15 cellular contexts compared by ENCODE assay signal in genomic region chr1:89701746-89702241, GRCh38.
A peak's percentile ranks its signal among the peaks of the same experiment; 100 is the strongest.
DNase-seq lines count a peak whose midpoint lies in the region; ATAC-seq, FAIRE-seq and TF ChIP-seq lines count a peak whose summit lies in the region.
"Had no signal": no experiment of that assay in that cellular context is flagged by ENCODE, and none has a peak within 500 bp of the region (broad histone marks: within the 10 kb centered on the region; RNA-seq: fewer than 3 reads in every experiment).

No MANE protein-coding gene starts in this region.

- H4K20me1 ChIP-seq in keratinocyte (ENCODE audit: control insufficient read depth, extremely low read depth, insufficient read depth, low read length): no peaks in the 10 kb centered on the region

- DNase-seq in CD4-positive, CD25-positive, alpha-beta regulatory T cell: no peak
- DNase-seq in NCI-H446 (lab: John Stamatoyannopoulos, UW) (peak; percentile 35 to 78), keratinocyte (ENCODE audit: low read depth, low spot score) (no peak), type B pancreatic cell (ENCODE audit: extremely low spot score, unreplicated experiment) (no peak), EL (no peak), brain microvascular endothelial cell (no peak)
- DNase-seq in activated T-cell treated with anti-CD3 and anti-CD28 coated beads, Interleukin-2, amount 50 U/mL, for 1 hour: peak; percentile 33
- DNase-seq: Caco-2, KG1, naive B cell, thyroid gland had no signal

- peak overlapping the region in 3 of 4 donors; percentile 9 to 56 (median 26) for H3K4me3 Mint-ChIP-seq in CD4-positive, CD25-positive, alpha-beta regulatory T cell
- no peak overlapping the region for H3K4me3 Mint-ChIP-seq in type B pancreatic cell
- H3K4me3 Mint-ChIP-seq: naive B cell had no signal

- peak; percentile 13 for FAIRE-seq in keratinocyte (lab: Jason Lieb, UNC)

- no peak for TF ChIP-seq CTCF in keratinocyte (optimal IDR thresholded peaks at IDR 0.05 in 1 of 3, IDR thresholded peaks at IDR 0.05 in 1 of 3, conservative IDR thresholded peaks at IDR 0.05 in 1 of 3; ENCODE audit: extremely low read depth in 1 of 3, insufficient read depth in 2 of 3, low read length in 3 of 3)
- no peak for TF ChIP-seq CTCF in type B pancreatic cell (conservative IDR thresholded peaks at IDR 0.05)
- no peak for TF ChIP-seq CTCF in brain microvascular endothelial cell (IDR thresholded peaks at IDR 0.05; ENCODE audit: low read depth, low read length, missing control alignments)

- ATAC-seq in CD4-positive, CD25-positive, alpha-beta regulatory T cell (ENCODE audit: low read depth in 2 of 2): no peak
- no peak for ATAC-seq in GM21423 (IDR thresholded peaks at IDR 0.05; ENCODE audit: unreplicated experiment)
- ATAC-seq: HCT116 had no signal

- H3K79me2 ChIP-seq in keratinocyte (ENCODE audit: control insufficient read depth, insufficient read depth, low read length): no peaks in the 10 kb centered on the region

- no peak overlapping the region for H3K9ac ChIP-seq in keratinocyte (ENCODE audit: control insufficient read depth, extremely low read depth, insufficient read depth, low read length)

- H3K4me3 ChIP-seq in CD4-positive, CD25-positive, alpha-beta regulatory T cell (ENCODE audit: low read depth, low read length): no peak overlapping the region
- no peak overlapping the region for H3K4me3 ChIP-seq in keratinocyte (ENCODE audit: control insufficient read depth in 2 of 3, extremely low read depth in 1 of 3, insufficient read depth in 2 of 3, low read depth in 1 of 3, low read length in 3 of 3)
- H3K4me3 ChIP-seq in brain microvascular endothelial cell (ENCODE audit: low read depth, low read length): no peak overlapping the region
- H3K4me3 ChIP-seq: skin epidermis, thyroid gland had no signal

- H3K4me2 ChIP-seq in keratinocyte (ENCODE audit: control insufficient read depth, extremely low read depth, insufficient read depth, low read depth, low read length): no peak overlapping the region

- H3K9me3 ChIP-seq in CD4-positive, CD25-positive, alpha-beta regulatory T cell (ENCODE audit: control insufficient read depth in 2 of 2, low read length in 2 of 2): no peaks in the 10 kb centered on the region
- H3K9me3 ChIP-seq in keratinocyte (ENCODE audit: control insufficient read depth, low read depth, low read length): no peaks in the 10 kb centered on the region
- H3K9me3 ChIP-seq: Caco-2, thyroid gland had no signal

- no peak overlapping the region for H2AFZ ChIP-seq in keratinocyte (ENCODE audit: control insufficient read depth, low read length)

- no peaks in the 10 kb centered on the region for H3K27me3 ChIP-seq in CD4-positive, CD25-positive, alpha-beta regulatory T cell (ENCODE audit: control insufficient read depth, insufficient read depth, low read length)
- no peaks in the 10 kb centered on the region for H3K27me3 ChIP-seq in keratinocyte (ENCODE audit: control insufficient read depth, extremely low read depth, insufficient read depth, low read length)
- H3K27me3 ChIP-seq in brain microvascular endothelial cell (replicated peaks): no peaks in the 10 kb centered on the region
- H3K27me3 ChIP-seq: thyroid gland had no signal

- peaks cover 45% of the 10 kb centered on the region for H3K36me3 Mint-ChIP-seq in CD4-positive, CD25-positive, alpha-beta regulatory T cell
- peaks cover 5% of the 10 kb centered on the region for H3K36me3 Mint-ChIP-seq in type B pancreatic cell

- peaks cover 34 to 85% (median 69%) of the 10 kb centered on the region in 4 donors for H3K4me1 Mint-ChIP-seq in CD4-positive, CD25-positive, alpha-beta regulatory T cell
- H3K4me1 Mint-ChIP-seq in type B pancreatic cell (ENCODE audit: unreplicated experiment): peaks cover 19% of the 10 kb centered on the region

- dilution Hi-C loops in keratinocyte (cut with MboI; ENCODE audit: extremely low pct_ligation_motif_present, low sequenced_read_pairs): no loop called here

- H3K36me3 ChIP-seq in CD4-positive, CD25-positive, alpha-beta regulatory T cell (ENCODE audit: control insufficient read depth, insufficient read depth, low read length): peaks cover 8% of the 10 kb centered on the region
- H3K36me3 ChIP-seq in keratinocyte (ENCODE audit: control insufficient read depth in 2 of 2, extremely low read depth in 1 of 2, insufficient read depth in 2 of 2, low read length in 2 of 2) (no peaks in the 10 kb centered on the region), brain microvascular endothelial cell (replicated peaks) (no peaks in the 10 kb centered on the region)
- H3K36me3 ChIP-seq: thyroid gland had no signal

- H3K9me1 ChIP-seq in keratinocyte (ENCODE audit: control insufficient read depth, extremely low read depth, insufficient read depth, low read length): no peaks in the 10 kb centered on the region

- H3K27me3 Mint-ChIP-seq in CD4-positive, CD25-positive, alpha-beta regulatory T cell: no peaks in the 10 kb centered on the region
- H3K27me3 Mint-ChIP-seq in type B pancreatic cell: no peaks in the 10 kb centered on the region
- H3K27me3 Mint-ChIP-seq: naive B cell had no signal

- peak overlapping the region; percentile 88 to 93 (median 92) for H3K27ac Mint-ChIP-seq in CD4-positive, CD25-positive, alpha-beta regulatory T cell
- no peak overlapping the region for H3K27ac Mint-ChIP-seq in type B pancreatic cell

- H3K27ac ChIP-seq in CD4-positive, CD25-positive, alpha-beta regulatory T cell (ENCODE audit: insufficient read depth, low read length, poor library complexity, severe bottlenecking): peak overlapping the region; percentile 34
- H3K27ac ChIP-seq in keratinocyte (ENCODE audit: control insufficient read depth, insufficient read depth, low read length) (no peak overlapping the region), brain microvascular endothelial cell (no peak overlapping the region)
- H3K27ac ChIP-seq: epithelial cell of prostate, skin epidermis, thyroid gland had no signal

- H3K9me3 Mint-ChIP-seq in CD4-positive, CD25-positive, alpha-beta regulatory T cell: peaks cover 0 to 3% (median 0%) of the 10 kb centered on the region in 7 donors
- H3K9me3 Mint-ChIP-seq in type B pancreatic cell: no peaks in the 10 kb centered on the region
- H3K9me3 Mint-ChIP-seq: naive B cell had no signal

- in situ Hi-C loops in brain microvascular endothelial cell (cut with HindIII; ENCODE audit: low pct_ligation_motif_present, low sequenced_read_pairs): no loop called here

- peaks cover 72% of the 10 kb centered on the region for H3K4me1 ChIP-seq in CD4-positive, CD25-positive, alpha-beta regulatory T cell (ENCODE audit: control insufficient read depth, insufficient read depth, low read length, poor library complexity, severe bottlenecking)
- no peaks in the 10 kb centered on the region for H3K4me1 ChIP-seq in keratinocyte (ENCODE audit: control insufficient read depth, extremely low read depth, insufficient read depth, low read length)
- H3K4me1 ChIP-seq: Caco-2 had no signal

Comparison
In these comparisons a context has a peak if more than half of its experiments do, and no peak if none do; other contexts are left out.
1. DNase-seq: peak in NCI-H446 (2 of 2) and activated T-cell treated with anti-CD3 and anti-CD28 coated beads, Interleukin-2, amount 50 U/mL, for 1 hour (single experiment); none in CD4-positive, CD25-positive, alpha-beta regulatory T cell (0 of 3), keratinocyte (single experiment), type B pancreatic cell (single experiment), EL (single experiment) and brain microvascular endothelial cell (single experiment).